Comparison of ENCODE assay signal across 21 cellular contexts in genomic region chr7:3589756-3590155, GRCh38.
DNase-seq lines count a peak whose midpoint lies in the region; ATAC-seq lines count a peak whose summit lies in the region.
"Had no signal": no experiment of that assay in that cellular context is flagged by ENCODE, and none has a peak within 500 bp of the region (broad histone marks: within the 10 kb centered on the region; RNA-seq: fewer than 3 reads in every experiment).

No MANE protein-coding gene starts in this region.

- DNase-seq in NCI-H2171 treated with DMSO at 0.1 percent for 48 hours (lab: John Stamatoyannopoulos, UW): peak; percentile 66
- no peak for DNase-seq in NCI-H2171 (lab: John Stamatoyannopoulos, UW)
- DNase-seq in SK-N-MC (ENCODE audit: low read depth, low spot score): no peak
- peak; percentile 38 for DNase-seq in fibroblast of gingiva (ENCODE audit: low read depth)
- no peak for DNase-seq in activated gamma-delta T cell treated with Interleukin-2 at 50 U/mL for 16 hours
- no peak for DNase-seq in HuH-7.5 (ENCODE audit: low spot score)
- DNase-seq: 8988T; Caco-2; CD4-positive, alpha-beta memory T cell; DMS153; GM23248; H9; KG1; NCI-H1092 treated with DMSO at 0.1 percent for 48 hours; NCI-H2081 treated with DMSO at 0.1 percent for 48 hours; NCI-H446 treated with DMSO at 0.1 percent for 48 hours; PC-9 had no signal

- H3K27ac ChIP-seq in SK-N-MC: peak overlapping the region; percentile 32
- H3K27ac ChIP-seq: BLaER1 treated with 17β-estradiol and CSF1 and Interleukin-3, amounts not matched to agents 10 nM and 100 nM; GM23248; HL-60; PC-9; SJSA1 had no signal

- H3K9me3 ChIP-seq in SK-N-MC (ENCODE audit: low read depth, low read length): no peaks in the 10 kb centered on the region; the same call in 1 of the 2 replicates
- H3K9me3 ChIP-seq: Caco-2, SJSA1 had no signal

- ATAC-seq in HG03521 (IDR thresholded peaks at IDR 0.05; ENCODE audit: unreplicated experiment): no peak

- 0 out of 2 replicates have a peak, but pooled peaks cover 3% of the 10 kb centered on the region for H3K36me3 ChIP-seq in SK-N-MC (ENCODE audit: insufficient read depth, low read length)
- H3K36me3 ChIP-seq: BLaER1 treated with 17β-estradiol and CSF1 and Interleukin-3, amounts not matched to agents 10 nM and 100 nM; SJSA1 had no signal

- H3K9ac ChIP-seq in SK-N-MC (ENCODE audit: insufficient read length): no peak overlapping the region
- H3K9ac ChIP-seq: BLaER1 treated with 17β-estradiol and CSF1 and Interleukin-3, amounts not matched to agents 10 nM and 100 nM; GM23248 had no signal

- no peak overlapping the region for H3K4me3 ChIP-seq in SK-N-MC
- H3K4me3 ChIP-seq: BLaER1 treated with 17β-estradiol and CSF1 and Interleukin-3, amounts not matched to agents 10 nM and 100 nM; GM23248; PC-9; SJSA1 had no signal

Comparison
In these comparisons a context has a peak if more than half of its experiments do, and no peak if none do; other contexts are left out.
1. DNase-seq: peak in NCI-H2171 treated with DMSO at 0.1 percent for 48 hours (single experiment) and fibroblast of gingiva (single experiment); none in NCI-H2171 (single experiment), SK-N-MC (single experiment), activated gamma-delta T cell treated with Interleukin-2 at 50 U/mL for 16 hours (single experiment) and HuH-7.5 (single experiment).